ENCODE assay signal across 8 cellular contexts in genomic region chr3:52046186-52046913, GRCh38. TPM values are rescaled to one million over a fixed set of nuclear protein-coding genes. Genes with fewer than 3 reads are reported as not detected.
DNase-seq lines count a peak whose midpoint lies in the region; ATAC-seq, FAIRE-seq and TF ChIP-seq lines count a peak whose summit lies in the region.

No MANE protein-coding gene starts in this region.

- no peak overlapping the region for H3K4me3 ChIP-seq in A549
- H3K4me3 ChIP-seq in lung: no peak overlapping the region

- TF ChIP-seq CTCF in A549 (IDR thresholded peaks at IDR 0.05): no peak
- no peak for TF ChIP-seq CTCF in lung (IDR thresholded peaks at IDR 0.05; ENCODE audit: control extremely low read depth, extremely low read depth)

- CTCF ChIA-PET in A549 (lab: Yijun Ruan, JAX): interaction anchor here (0.9 to 2.5 kb wide), 9 partner anchors 9 to 93 kb away, joined by 3 to 9 read pairs (median 3); partner anchors contain the start of gene DUSP7

- POLR2A ChIA-PET in A549 (lab: Yijun Ruan, JAX): interaction anchor here (1.1 kb wide), 1 partner anchor 9 kb away, joined by 10 read pairs; the partner anchor contains the start of gene DUSP7

- H3K4me2 ChIP-seq in A549: peak overlapping the region; percentile 63

- H3K9me3 ChIP-seq in A549 (no peaks in the 10 kb centered on the region), lung (ENCODE audit: control insufficient read depth in 2 of 2, insufficient read depth in 1 of 2, low read length in 1 of 2) (no peaks in the 10 kb centered on the region)

- H3K4me1 ChIP-seq in A549 (peaks cover 33% of the 10 kb centered on the region), lung (ENCODE audit: control insufficient read depth in 2 of 2, insufficient read depth in 2 of 2, low read length in 2 of 2) (peaks cover 6 to 48% of the 10 kb centered on the region in 2 donors)

- no peak for TF ChIP-seq RAD21 in A549 (conservative IDR thresholded peaks at IDR 0.05 in 1 of 2, IDR thresholded peaks at IDR 0.05 in 1 of 2)

- peak overlapping the region; percentile 86 to 88 for H3K27ac ChIP-seq in A549
- peak overlapping the region; percentile 99 for H3K27ac ChIP-seq in cingulate gyrus (ENCODE audit: low read depth, low read length)
- peak overlapping the region; percentile 75 to 92 for H3K27ac ChIP-seq in lung (ENCODE audit: low read depth in 1 of 2, low read length in 1 of 2)

- DNase-seq in A549 (ENCODE audit: low read depth in 1 of 2, low spot score in 1 of 2) (peak; percentile 69 to 80), HTR-8/SVneo (ENCODE audit: insufficient read length, low spot score) (peak; percentile 93), lung (ENCODE audit: low spot score) (peak; percentile 58), frontal cortex (ENCODE audit: low spot score in 2 of 2) (no peak), NCI-H2227 (lab: John Stamatoyannopoulos, UW; ENCODE audit: unreplicated experiment) (no peak), DMS153 treated with DMSO at 0.1 percent for 48 hours (lab: John Stamatoyannopoulos, UW; ENCODE audit: unreplicated experiment) (no peak)
- no peak for DNase-seq in activated CD8-positive, alpha-beta memory T cell treated with anti-CD3 and anti-CD28 coated beads for 24 hours

- peak; percentile 73 to 90 for ATAC-seq in A549
- peak; percentile 77 for ATAC-seq in lung (ENCODE audit: insufficient read depth, low FRiP score)

- 25% methylated on average over 12 of the region's 12 CpGs for WGBS in A549 (ENCODE audit: missing lambda C conversion rate)
- 62 to 80% methylated on average over 12 of the region's 12 CpGs for WGBS in lung, 2 donors

- no peaks in the 10 kb centered on the region for H3K27me3 ChIP-seq in lung (ENCODE audit: control insufficient read depth, insufficient read depth)

- FAIRE-seq in A549 (lab: Jason Lieb, UNC) (peak; percentile 39), HTR-8/SVneo (lab: Jason Lieb, UNC) (peak; percentile 99), frontal cortex (lab: Jason Lieb, UNC) (no peak)

- no peak for TF ChIP-seq EP300 in A549 (IDR thresholded peaks at IDR 0.05)

- H3K36me3 ChIP-seq in lung (ENCODE audit: control insufficient read depth in 2 of 2, insufficient read depth in 2 of 2, low read length in 2 of 2): peaks cover 10 to 21% of the 10 kb centered on the region in 2 donors

- TF ChIP-seq POLR2A in A549 (IDR thresholded peaks at IDR 0.05; ENCODE audit: low read length): no peak

TF ChIP-seq in A549, 52 proteins besides CTCF, POLR2A, EP300 and RAD21:
- TF ChIP-seq E2F6 (IDR thresholded peaks at IDR 0.05; ENCODE audit: borderline replicate concordance, low read depth) (0 out of 2 replicates have a peak, but pooled peaks have one; percentile 33), ZC3H11A (IDR thresholded peaks at IDR 0.05) (no peak), FOSL2 (IDR thresholded peaks at IDR 0.05) (no peak), FOSL2 (CRISPR knock-in tag; IDR thresholded peaks at IDR 0.05) (peak; percentile 71), JUN (IDR thresholded peaks at IDR 0.05) (peak in 1 of 2 experiments; percentile 10; a peak in 1 of 5 replicates), NPAS2 (CRISPR knock-in tag; IDR thresholded peaks at IDR 0.05; ENCODE audit: borderline replicate concordance) (no peak)
- TF ChIP-seq, protein P1, sequence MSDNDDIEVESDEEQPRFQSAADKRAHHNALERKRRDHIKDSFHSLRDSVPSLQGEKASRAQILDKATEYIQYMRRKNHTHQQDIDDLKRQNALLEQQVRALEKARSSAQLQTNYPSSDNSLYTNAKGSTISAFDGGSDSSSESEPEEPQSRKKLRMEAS (IDR thresholded peaks at IDR 0.05): peak; percentile 43

RNA-seq across cellular contexts. Expression of gene DUSP7, which starts 10.0 kb away (rescaled TPM):
- 3.9 and 4.4 TPM in 2 replicates for polyA plus RNA-seq in A549 (2011; rRNA removed)
- 8.3 and 11.0 TPM in 2 replicates for polyA plus RNA-seq in A549 (2012; cell fraction: cytosol; rRNA removed)
- polyA plus RNA-seq in A549 (2012; cell fraction: nucleus; rRNA removed): 6.8 and 6.9 TPM in 2 replicates
- polyA plus RNA-seq in A549 (2017; fragmentation: RNase III; extraction: RNeasy Plus Mini Kit Qiagen cat#74134 plus additional on column Dnase treatment): 4.8 TPM in 3 replicates
- polyA minus RNA-seq in A549 (2011; rRNA and poly(A)+ RNA removed): 9.3 and 11.8 TPM in 2 replicates
- 10 to 100 TPM; 16.5 to 36.2 TPM for total RNA-seq in lung
- polyA plus RNA-seq in lung: 10 to 100 TPM; 10.2 to 25.2 TPM
- 8.6 TPM for total RNA-seq in frontal cortex

RNA-seq across cellular contexts. Expression of gene RPL29, which starts 50.7 kb away (rescaled TPM):
- polyA plus RNA-seq in A549 (2011; rRNA removed) (808 and 909 TPM in 2 replicates), A549 (2017; fragmentation: RNase III; extraction: RNeasy Plus Mini Kit Qiagen cat#74134 plus additional on column Dnase treatment) (1,098 to 1,170 TPM (median 1,152 TPM) in 3 replicates), lung (1,000 to 10,000 TPM; 1,556 to 2,402 TPM)
- polyA plus RNA-seq in A549 (2012; cell fraction: cytosol; rRNA removed): 1,629 and 1,737 TPM in 2 replicates
- 758 and 846 TPM in 2 replicates for polyA plus RNA-seq in A549 (2012; cell fraction: nucleus; rRNA removed)
- 488 and 529 TPM in 2 replicates for polyA minus RNA-seq in A549 (2011; rRNA and poly(A)+ RNA removed)
- total RNA-seq in lung (100 to 1,000 TPM; 711 to 912 TPM), frontal cortex (852 TPM)

Comparison
In these comparisons a context has a peak if more than half of its experiments do, and no peak if none do; other contexts are left out.
1. DNase-seq: peak in A549 (2 of 2), HTR-8/SVneo (single experiment) and lung (single experiment); none in frontal cortex (0 of 2), NCI-H2227 (single experiment), activated CD8-positive, alpha-beta memory T cell treated with anti-CD3 and anti-CD28 coated beads for 24 hours (single experiment) and DMS153 treated with DMSO at 0.1 percent for 48 hours (single experiment).
2. Peak in every context shown above with its lines, with median percentiles within 50 percentile points of each other: H3K27ac ChIP-seq.